In genomic region chr18:37537868-37538525, GRCh38 we compare ENCODE assay signal across 9 cellular contexts. TPM values are rescaled to one million over a fixed set of nuclear protein-coding genes. Genes with fewer than 3 reads are reported as not detected.
DNase-seq lines count a peak whose midpoint lies in the region; ATAC-seq, FAIRE-seq and TF ChIP-seq lines count a peak whose summit lies in the region.
"Had no signal": no experiment of that assay in that cellular context is flagged by ENCODE, and none has a peak within 500 bp of the region (broad histone marks: within the 10 kb centered on the region; RNA-seq: fewer than 3 reads in every experiment).

No MANE protein-coding gene starts in this region.

- POLR2A ChIA-PET in CD4-positive, alpha-beta T cell (lab: Charles Lee): no interaction called here

- no peaks in the 10 kb centered on the region for H3K36me3 Mint-ChIP-seq in CD4-positive, alpha-beta T cell (ENCODE audit: low read depth)
- no peaks in the 10 kb centered on the region for H3K36me3 Mint-ChIP-seq in activated T-cell treated with anti-CD3 and anti-CD28 coated beads, Interleukin-2, amount 50 U/mL, for 4 hours (ENCODE audit: insufficient read depth)

- peak in 3 of 10 experiments; percentile 1 to 5 (median 4) for DNase-seq in CD4-positive, alpha-beta T cell
- DNase-seq in NCI-H526 (lab: John Stamatoyannopoulos, UW) (peak; percentile 20 to 76), frontal cortex (ENCODE audit: low spot score in 2 of 2) (peak; percentile 64 to 80), ovary (peak; percentile 68 to 87 (median 79)), T1000 (lab: John Stamatoyannopoulos, UW) (no peak)
- no peak for DNase-seq in activated T-cell treated with anti-CD3 and anti-CD28 coated beads, Interleukin-2, amount 50 U/mL, for 4 hours

- 13 to 15% (median 14%) methylated on average over 23 of the region's 23 CpGs for WGBS in ovary, 3 donors

- peaks cover 45% of the 10 kb centered on the region for H3K27me3 Mint-ChIP-seq in CD4-positive, alpha-beta T cell
- H3K27me3 Mint-ChIP-seq in activated T-cell treated with anti-CD3 and anti-CD28 coated beads, Interleukin-2, amount 50 U/mL, for 4 hours (ENCODE audit: low read depth): peaks cover 20% of the 10 kb centered on the region

- H3K4me3 ChIP-seq in ovary: no peak overlapping the region

- H3K4me1 ChIP-seq in ovary (ENCODE audit: insufficient read depth): no peaks in the 10 kb centered on the region

- H3K36me3 ChIP-seq in ovary: no peaks in the 10 kb centered on the region

- ATAC-seq in CD4-positive, alpha-beta T cell (ENCODE audit: poor library complexity): no peak
- ATAC-seq in GM19025 (IDR thresholded peaks at IDR 0.05; ENCODE audit: low read depth, unreplicated experiment): peak; percentile 83
- peak; percentile 85 for ATAC-seq in HG03159 (IDR thresholded peaks at IDR 0.05; ENCODE audit: unreplicated experiment)
- peak; percentile 54 to 66 for ATAC-seq in activated T-cell treated with anti-CD3 and anti-CD28 coated beads, Interleukin-2, amount 50 U/mL, for 4 hours

- TF ChIP-seq CTCF in CD4-positive, alpha-beta T cell (IDR thresholded peaks at IDR 0.05): peak; percentile 18
- TF ChIP-seq CTCF in ovary (IDR thresholded peaks at IDR 0.05): peak; percentile 62 to 85 (median 76)

- no peaks in the 10 kb centered on the region for H3K4me1 Mint-ChIP-seq in CD4-positive, alpha-beta T cell (ENCODE audit: low read depth)
- H3K4me1 Mint-ChIP-seq in activated T-cell treated with anti-CD3 and anti-CD28 coated beads, Interleukin-2, amount 50 U/mL, for 4 hours (ENCODE audit: low read depth): peaks cover 3% of the 10 kb centered on the region

- TF ChIP-seq EP300 in ovary (IDR thresholded peaks at IDR 0.05): no peak

- intact Hi-C loops in CD4-positive, alpha-beta T cell (cut with DNase I, micrococcal nuclease): no loop called here
- intact Hi-C loops in ovary (cut with DNase I): loop anchor here in 3 of 4 donors (5.0 to 10.0 kb wide), 3 partner anchors 96 to 196 kb away; no protein-coding TSS in a partner anchor

- no peak overlapping the region for H3K27ac ChIP-seq in CD4-positive, alpha-beta T cell (ENCODE audit: low read depth, low read length)
- no peak overlapping the region for H3K27ac ChIP-seq in ovary

- no peak overlapping the region for H3K27ac Mint-ChIP-seq in CD4-positive, alpha-beta T cell
- H3K27ac Mint-ChIP-seq: T-helper 1 cell treated with Interleukin-12 subunit alpha and Interleukin-12 subunit beta and Interleukin-4 antibody, amounts not matched to agents 30 μg/mL and 1 μg/mL, for 36 hours had no signal

- no peak for FAIRE-seq in frontal cortex (lab: Jason Lieb, UNC)

- H3K4me3 Mint-ChIP-seq in CD4-positive, alpha-beta T cell: no peak overlapping the region
- no peak overlapping the region for H3K4me3 Mint-ChIP-seq in activated T-cell treated with anti-CD3 and anti-CD28 coated beads, Interleukin-2, amount 50 U/mL, for 4 hours
- H3K4me3 Mint-ChIP-seq: T-helper 1 cell treated with Interleukin-12 subunit alpha and Interleukin-12 subunit beta and Interleukin-4 antibody, amounts not matched to agents 30 μg/mL and 1 μg/mL, for 36 hours had no signal

- H3K27me3 ChIP-seq in CD4-positive, alpha-beta T cell (ENCODE audit: control insufficient read depth, insufficient read depth, low read length): peaks cover 6% of the 10 kb centered on the region
- no peaks in the 10 kb centered on the region for H3K27me3 ChIP-seq in ovary

- no peaks in the 10 kb centered on the region for H3K9me3 ChIP-seq in CD4-positive, alpha-beta T cell (ENCODE audit: control insufficient read depth, low read length)
- H3K9me3 ChIP-seq in ovary: no peaks in the 10 kb centered on the region

- no peak for TF ChIP-seq POLR2A in ovary (IDR thresholded peaks at IDR 0.05)

- H3K9me3 Mint-ChIP-seq in CD4-positive, alpha-beta T cell: no peaks in the 10 kb centered on the region
- no peaks in the 10 kb centered on the region for H3K9me3 Mint-ChIP-seq in activated T-cell treated with anti-CD3 and anti-CD28 coated beads, Interleukin-2, amount 50 U/mL, for 4 hours
- H3K9me3 Mint-ChIP-seq: T-helper 1 cell treated with Interleukin-12 subunit alpha and Interleukin-12 subunit beta and Interleukin-4 antibody, amounts not matched to agents 30 μg/mL and 1 μg/mL, for 36 hours had no signal

- CTCF ChIA-PET in CD4-positive, alpha-beta T cell (lab: Charles Lee): no interaction called here

RNA-seq across cellular contexts. Expression of gene CELF4, which starts 27.6 kb away (rescaled TPM):
- total RNA-seq in CD4-positive, alpha-beta T cell: not detected
- not detected for total RNA-seq in activated T-cell treated with anti-CD3 and anti-CD28 coated beads, Interleukin-2, amount 50 U/mL, for 4 hours
- total RNA-seq in frontal cortex: 92.9 TPM
- total RNA-seq in ovary: 1 to 10 TPM in 5 of 7 donors, under 1 TPM in 1, not detected in 1; 1.00 to 1.6 (median 1.1) TPM
- under 1 TPM; 0.15 to 0.20 TPM for polyA plus RNA-seq in ovary

Comparison
In these comparisons a context has a peak if more than half of its experiments do, and no peak if none do; other contexts are left out.
1. DNase-seq: peak in NCI-H526 (2 of 2), frontal cortex (2 of 2) and ovary (5 of 5); none in activated T-cell treated with anti-CD3 and anti-CD28 coated beads, Interleukin-2, amount 50 U/mL, for 4 hours (single experiment) and T1000 (single experiment).
2. RNA of gene CELF4, which starts 27.6 kb away (total RNA-seq): 92.9 TPM in frontal cortex (single experiment); 1.00 to 1.6 TPM in ovary, not detected in CD4-positive, alpha-beta T cell and not detected in activated T-cell treated with anti-CD3 and anti-CD28 coated beads, Interleukin-2, amount 50 U/mL, for 4 hours; every median in the first group is over 10 times any median in the second.
3. intact Hi-C loops: an anchor here in ovary (5.0 to 10.0 kb wide); none called in CD4-positive, alpha-beta T cell.